ENCODE assay signal across 8 cellular contexts in the genomic region with DNA sequence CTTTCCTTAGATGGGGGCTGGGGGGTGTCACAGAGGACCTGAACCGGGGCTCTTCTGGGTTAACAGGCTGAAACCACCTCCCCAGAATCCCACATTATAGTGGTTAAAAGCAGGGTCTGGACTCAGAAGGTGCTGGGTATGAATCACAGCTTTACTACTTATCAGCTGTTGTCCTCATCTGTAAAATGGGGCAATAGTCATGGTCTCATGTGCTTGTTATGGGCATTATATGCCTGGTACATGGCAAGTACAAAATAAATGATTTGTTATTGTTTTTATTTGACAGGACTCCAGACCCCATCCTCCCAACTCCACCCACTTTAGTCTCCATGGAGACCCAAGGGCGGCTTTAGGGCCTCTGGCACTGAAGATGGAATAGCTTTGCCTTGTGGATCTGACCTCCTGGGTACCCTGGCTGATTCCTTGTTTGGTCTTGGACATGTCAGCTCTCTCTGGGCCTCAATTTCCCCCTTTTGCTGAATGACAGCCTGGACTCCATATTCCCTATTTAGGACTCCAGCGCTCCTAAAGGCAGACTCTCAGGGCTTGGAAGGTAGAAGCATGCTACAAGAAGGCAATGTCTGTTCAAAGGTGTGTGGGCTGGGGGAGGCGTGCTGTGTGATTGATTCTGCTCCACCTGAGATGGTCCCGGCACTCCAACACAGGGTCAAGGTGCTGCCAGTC. TPM values are rescaled to one million over a fixed set of nuclear protein-coding genes. Genes with fewer than 3 reads are reported as not detected.
DNase-seq lines count a peak whose midpoint lies in the region; ATAC-seq and TF ChIP-seq lines count a peak whose summit lies in the region.

No MANE protein-coding gene starts in this region.

- H3K36me3 ChIP-seq in ACC112 (ENCODE audit: insufficient read depth, low read length), result no peaks in the 10 kb centered on the region
- no peaks in the 10 kb centered on the region; the same call in 1 of the 2 replicates for H3K36me3 ChIP-seq in HAP-1 (replicated peaks)
- peaks cover 13% of the 10 kb centered on the region for H3K36me3 ChIP-seq in mesodermal cell (ENCODE audit: control insufficient read depth, insufficient read depth, low read length)

- H3K4me1 Mint-ChIP-seq in brain, result peaks cover 41% of the 10 kb centered on the region

- H3K27me3 ChIP-seq in ACC112 (ENCODE audit: insufficient read depth, low read length) (no peaks in the 10 kb centered on the region), HAP-1 (ENCODE audit: low read depth) (no peaks in the 10 kb centered on the region)

- H3K27ac ChIP-seq in ACC112 (ENCODE audit: low read depth, low read length) (no peak overlapping the region), mesodermal cell (ENCODE audit: low read depth, low read length, severe bottlenecking) (peak overlapping the region; percentile 93)

- no peaks in the 10 kb centered on the region for H3K9me3 Mint-ChIP-seq in brain

- H3K4me3 Mint-ChIP-seq in brain, result peak overlapping the region; percentile 88 to 91 (median 89)

- no peak for DNase-seq in HAP-1 (ENCODE audit: low spot score in 2 of 2)
- DNase-seq in hepatic stellate cell (ENCODE audit: low spot score), result no peak

- H2AFZ ChIP-seq in ACC112 (ENCODE audit: low read length, unreplicated experiment), result peak overlapping the region; percentile 75

- in situ Hi-C loops in HAP-1 (cut with MboI; ENCODE audit: low sequenced_read_pairs), result loop anchor here (10.0 kb wide), 1 partner anchor 136 kb away; no protein-coding TSS in a partner anchor

- peaks cover 35% of the 10 kb centered on the region for H3K79me2 ChIP-seq in ACC112 (ENCODE audit: control insufficient read depth, insufficient read depth, low read length, unreplicated experiment)

- no peaks in the 10 kb centered on the region for H3K36me3 Mint-ChIP-seq in brain

- H3K27ac Mint-ChIP-seq in brain, result peak overlapping the region; percentile 92 to 98 (median 96)

- peaks cover 12% of the 10 kb centered on the region for H3K27me3 Mint-ChIP-seq in brain

- no peak for ATAC-seq in GM21723 (IDR thresholded peaks at IDR 0.05; ENCODE audit: unreplicated experiment)
- no peak for ATAC-seq in HG02623 (IDR thresholded peaks at IDR 0.05; ENCODE audit: unreplicated experiment)
- ATAC-seq in esophagus mucosa, result no peak

- 34 to 56% methylated on average over 2 to 4 of the region's 5 CpGs for WGBS in mesodermal cell (ENCODE audit: insufficient coverage in 2 of 2), 2 experiments

- H3K4me3 ChIP-seq in ACC112 (ENCODE audit: low read depth, low read length), result peak overlapping the region; percentile 82
- H3K4me3 ChIP-seq in HAP-1, result peak overlapping the region; percentile 59
- peak overlapping the region; percentile 60 for H3K4me3 ChIP-seq in mesodermal cell (ENCODE audit: extremely low read depth, insufficient read depth, low read length, poor library complexity, severe bottlenecking)

- H3K9me3 ChIP-seq in HAP-1 (no peaks in the 10 kb centered on the region), mesodermal cell (ENCODE audit: control insufficient read depth, low read length) (no peaks in the 10 kb centered on the region)

- peaks cover 21% of the 10 kb centered on the region for H3K4me1 ChIP-seq in ACC112 (ENCODE audit: control insufficient read depth, insufficient read depth, low read length, unreplicated experiment)
- H3K4me1 ChIP-seq in HAP-1, result peaks cover 22% of the 10 kb centered on the region
- peaks cover 17% of the 10 kb centered on the region for H3K4me1 ChIP-seq in mesodermal cell (ENCODE audit: control insufficient read depth, insufficient read depth, low read length, poor library complexity, severe bottlenecking)

- no peak for TF ChIP-seq CTCF in brain (conservative IDR thresholded peaks at IDR 0.05)

RNA-seq across cellular contexts. Expression of a gene that starts 0.8 kb away (rescaled TPM):
- 32.3 TPM for polyA plus RNA-seq in brain (ENCODE audit: insufficient read depth, low read depth, low replicate concordance)
- 77.2 TPM for polyA plus RNA-seq in mesodermal cell (2013, experiment 1 of 2)
- 67.7 TPM for polyA plus RNA-seq in mesodermal cell (2013, experiment 2 of 2)
- 21.1 TPM for total RNA-seq in esophagus mucosa

RNA-seq across cellular contexts. Expression of a gene that starts 27.1 kb away (rescaled TPM):
- 96.1 TPM for polyA plus RNA-seq in brain (ENCODE audit: insufficient read depth, low read depth, low replicate concordance)
- polyA plus RNA-seq in mesodermal cell (2013, experiment 1 of 2), result 78.1 TPM
- 61.7 TPM for polyA plus RNA-seq in mesodermal cell (2013, experiment 2 of 2)
- total RNA-seq in esophagus mucosa, result 13.7 TPM

RNA-seq across cellular contexts. Expression of a gene that starts 42.5 kb away (rescaled TPM):
- 5.6 TPM for polyA plus RNA-seq in brain (ENCODE audit: insufficient read depth, low read depth, low replicate concordance)
- polyA plus RNA-seq in mesodermal cell (2013, experiment 1 of 2), result 4.0 TPM
- polyA plus RNA-seq in mesodermal cell (2013, experiment 2 of 2), result 4.2 TPM
- 1.5 TPM for total RNA-seq in esophagus mucosa
